ENCODE assay signal across 24 cellular contexts in the genomic region with DNA sequence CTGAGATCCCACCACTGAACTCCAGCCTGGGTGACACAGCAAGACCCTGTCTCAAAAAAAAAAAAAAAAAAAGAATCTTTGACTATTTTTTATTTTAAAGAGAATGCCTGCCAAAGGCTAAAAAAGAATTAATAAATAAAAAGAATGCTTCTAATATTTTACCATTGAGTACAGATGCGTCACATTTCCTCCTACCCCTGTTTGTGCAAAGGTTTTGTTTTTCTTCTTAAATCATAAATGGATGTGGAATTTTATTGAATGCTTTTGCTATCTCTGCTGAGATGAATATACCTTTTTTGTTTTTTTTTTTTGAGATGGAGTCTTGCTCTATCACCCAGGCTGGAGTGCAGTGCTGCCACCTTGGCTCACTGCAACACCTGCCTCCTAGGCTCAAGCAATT. TPM values are rescaled to one million over a fixed set of nuclear protein-coding genes. Genes with fewer than 3 reads are reported as not detected.
A peak's percentile ranks its signal among the peaks of the same experiment; 100 is the strongest.
DNase-seq lines count a peak whose midpoint lies in the region; ATAC-seq and TF ChIP-seq lines count a peak whose summit lies in the region.
"Had no signal": no experiment of that assay in that cellular context is flagged by ENCODE, and none has a peak within 500 bp of the region (broad histone marks: within the 10 kb centered on the region; RNA-seq: fewer than 3 reads in every experiment).

No MANE protein-coding gene starts in this region.

- H3K36me3 Mint-ChIP-seq in activated naive CD4-positive, alpha-beta T cell treated with anti-CD3 and anti-CD28 coated beads, Interleukin-2, amount 50 U/mL, for 72 hours = no peaks in the 10 kb centered on the region
- H3K36me3 Mint-ChIP-seq: CD4-positive, alpha-beta memory T cell; CD4-positive, CD25-positive, alpha-beta regulatory T cell had no signal

- peak; percentile 35 for DNase-seq in EH (ENCODE audit: low read depth)
- DNase-seq in IMR-90 = peak; percentile 20
- DNase-seq in iris pigment epithelial cell (ENCODE audit: low read depth) = peak; percentile 35
- peak; percentile 17 for DNase-seq in pulmonary artery endothelial cell (ENCODE audit: low read depth, low spot score)
- no peak for DNase-seq in NCI-H2227 treated with DMSO at 0.1 percent for 48 hours (lab: John Stamatoyannopoulos, UW)
- no peak for DNase-seq in activated naive CD4-positive, alpha-beta T cell treated with anti-CD3 and anti-CD28 coated beads, Interleukin-2, amount 50 U/mL, for 72 hours (ENCODE audit: low spot score in 2 of 2)
- no peak for DNase-seq in ACHN
- DNase-seq: 8988T; BE2C; C1 segment of cervical spinal cord; CD4-positive, alpha-beta memory T cell; CD4-positive, CD25-positive, alpha-beta regulatory T cell; CD8-positive, alpha-beta memory T cell; COR-L47; DMS 273 treated with DMSO at 0.1 percent for 48 hours; DMS153; DMS53; DMS79; DND-41; GDM1 had no signal

- ATAC-seq in IMR-90 (ENCODE audit: low read depth) = no peak
- ATAC-seq in activated naive CD4-positive, alpha-beta T cell treated with anti-CD3 and anti-CD28 coated beads, Interleukin-2, amount 50 U/mL, for 72 hours = no peak
- ATAC-seq in GM21423 (IDR thresholded peaks at IDR 0.05; ENCODE audit: unreplicated experiment) = no peak
- ATAC-seq: GM12878 had no signal

- H3K79me1 ChIP-seq in IMR-90 (ENCODE audit: low read depth in 1 of 2, low read length in 2 of 2) = peaks cover 13 to 53% of the 10 kb centered on the region in 2 experiments; a peak in 3 of 4 replicates

- no peak overlapping the region for H2AFZ ChIP-seq in IMR-90 (replicated peaks; ENCODE audit: low read length, poor library complexity)

- intact Hi-C loops in IMR-90 (cut with micrococcal nuclease) = no loop called here

- H4K8ac ChIP-seq in IMR-90 (ENCODE audit: low read depth in 2 of 2, low read length in 2 of 2) = no peak overlapping the region

- H3K9me3 Mint-ChIP-seq in activated naive CD4-positive, alpha-beta T cell treated with anti-CD3 and anti-CD28 coated beads, Interleukin-2, amount 50 U/mL, for 72 hours = no peaks in the 10 kb centered on the region
- H3K9me3 Mint-ChIP-seq: CD14-positive monocyte; CD4-positive, alpha-beta memory T cell; CD8-positive, alpha-beta memory T cell had no signal

- no peak overlapping the region for H3K4me2 ChIP-seq in IMR-90 (ENCODE audit: low read depth, low read length)
- H3K4me2 ChIP-seq: BLaER1 had no signal

- no TSS peak for BruUV-seq in IMR-90 (replicated peaks; lab: Mats Ljungman, UMichigan)

- H2AK9ac ChIP-seq in IMR-90 (replicated peaks; ENCODE audit: low read depth, low read length, poor library complexity) = no peak overlapping the region

- TF ChIP-seq RAD21 in IMR-90 (IDR thresholded peaks at IDR 0.05; ENCODE audit: low read length) = no peak

- H3K36me3 ChIP-seq in IMR-90 (ENCODE audit: control insufficient read depth, insufficient read depth, low read length) = peaks cover 20% of the 10 kb centered on the region
- H3K36me3 ChIP-seq: BE2C, BLaER1 had no signal

- no peak for TF ChIP-seq CTCF in IMR-90 (conservative IDR thresholded peaks at IDR 0.05; ENCODE audit: low read depth, low read length)

- H3K27me3 ChIP-seq in IMR-90 (ENCODE audit: control insufficient read depth, insufficient read depth, low read length) = no peaks in the 10 kb centered on the region
- H3K27me3 ChIP-seq: BE2C, BLaER1 had no signal

- no peak overlapping the region for H3K9ac ChIP-seq in IMR-90 (ENCODE audit: low read depth, low read length)
- H3K9ac ChIP-seq: BLaER1 had no signal

- no peak overlapping the region for H2AK5ac ChIP-seq in IMR-90 (ENCODE audit: low read depth, low read length)

- H3K27ac ChIP-seq in IMR-90 (ENCODE audit: insufficient read depth, low read length) = no peak overlapping the region
- H3K27ac ChIP-seq: BLaER1 had no signal

- no peak overlapping the region for H3K18ac ChIP-seq in IMR-90 (ENCODE audit: low read depth, low read length)

- H3K56ac ChIP-seq in IMR-90 (ENCODE audit: extremely low read depth, insufficient read depth, low read length) = no peak overlapping the region

- POLR2A ChIA-PET in IMR-90 (lab: Charles Lee; ENCODE audit: unreplicated experiment) = no interaction called here

- no peak overlapping the region for H2BK120ac ChIP-seq in IMR-90 (ENCODE audit: low read depth, low read length)

- no peak overlapping the region for H4K91ac ChIP-seq in IMR-90 (ENCODE audit: insufficient read depth, low read depth, low read length)

- no peak overlapping the region for H2BK15ac ChIP-seq in IMR-90 (ENCODE audit: low read depth, low read length)

- H4K5ac ChIP-seq in IMR-90 (ENCODE audit: low read depth, low read length) = no peak overlapping the region

- no peak overlapping the region for H3K4me3 ChIP-seq in IMR-90 (ENCODE audit: insufficient read depth, low read depth, low read length)
- H3K4me3 ChIP-seq: BLaER1, GM12878 had no signal

- H2BK20ac ChIP-seq in IMR-90 (ENCODE audit: low read depth, low read length) = no peak overlapping the region

- TF ChIP-seq POLR2A in IMR-90 (IDR thresholded peaks at IDR 0.05; ENCODE audit: low read depth, low read length) = no peak

- peaks cover 6% of the 10 kb centered on the region; the same call in 1 of the 2 replicates for H3K4me1 ChIP-seq in IMR-90 (ENCODE audit: control insufficient read depth, insufficient read depth, low read length)
- H3K4me1 ChIP-seq: BE2C, BLaER1 had no signal

- dilution Hi-C loops in IMR-90 (cut with HindIII; ENCODE audit: low sequenced_read_pairs, unreplicated experiment) = no loop called here

- H4K20me1 ChIP-seq in IMR-90 (ENCODE audit: insufficient read depth, low read length) = no peaks in the 10 kb centered on the region
- H4K20me1 ChIP-seq: BLaER1 had no signal

- in situ Hi-C loops in IMR-90 (cut with MboI; ENCODE audit: low sequenced_read_pairs) = no loop called here
- in situ Hi-C loops in ACHN (cut with HindIII; ENCODE audit: low pct_ligation_motif_present, low pct_unique_long_range_greater_than_20kb, low sequenced_read_pairs) = no loop called here

- H3K23ac ChIP-seq in IMR-90 (ENCODE audit: low read depth, low read length) = no peak overlapping the region

- H3K4ac ChIP-seq in IMR-90 (ENCODE audit: low read depth, low read length) = no peak overlapping the region

- H3K9me1 ChIP-seq in IMR-90 (ENCODE audit: insufficient read depth, low read length) = peaks cover 5% of the 10 kb centered on the region

- CTCF ChIA-PET in IMR-90 (lab: Yijun Ruan, JAX) = interaction anchor here (0.6 kb wide), 1 partner anchor 353 kb away, joined by 4 read pairs; no protein-coding TSS in a partner anchor

- no CpG with 5 or more reads among the region's 1 CpG for WGBS in IMR-90 (ENCODE audit: extremely low coverage in 2 of 2, insufficient read length in 1 of 2), 2 experiments

- no peak overlapping the region for H3K14ac ChIP-seq in IMR-90 (replicated peaks; ENCODE audit: low read depth, low read length)

- H3K9me3 ChIP-seq in IMR-90 (ENCODE audit: control insufficient read depth, insufficient read depth, low read length) = no peaks in the 10 kb centered on the region
- H3K9me3 ChIP-seq: BE2C, BLaER1 had no signal

- no peak overlapping the region for H2BK5ac ChIP-seq in IMR-90 (ENCODE audit: low read depth, low read length, poor library complexity, severe bottlenecking)

- H3K27ac Mint-ChIP-seq in activated naive CD4-positive, alpha-beta T cell treated with anti-CD3 and anti-CD28 coated beads, Interleukin-2, amount 50 U/mL, for 72 hours = no peak overlapping the region
- H3K27ac Mint-ChIP-seq: CD4-positive, alpha-beta memory T cell; CD4-positive, CD25-positive, alpha-beta regulatory T cell; CD8-positive, alpha-beta memory T cell had no signal

TF ChIP-seq in IMR-90, 13 proteins besides CTCF, POLR2A, EP300 and RAD21:
- no peak for TF ChIP-seq CEBPB (IDR thresholded peaks at IDR 0.05; ENCODE audit: low read depth, low read length)
- TF ChIP-seq BHLHE40 (IDR thresholded peaks at IDR 0.05; ENCODE audit: low read depth, low read length) = no peak
- no peak for TF ChIP-seq SMC3 (IDR thresholded peaks at IDR 0.05; ENCODE audit: low read depth, low read length)
- no peak for TF ChIP-seq RCOR1 (IDR thresholded peaks at IDR 0.05; ENCODE audit: insufficient replicate concordance, low read length)
- TF ChIP-seq, protein P1, sequence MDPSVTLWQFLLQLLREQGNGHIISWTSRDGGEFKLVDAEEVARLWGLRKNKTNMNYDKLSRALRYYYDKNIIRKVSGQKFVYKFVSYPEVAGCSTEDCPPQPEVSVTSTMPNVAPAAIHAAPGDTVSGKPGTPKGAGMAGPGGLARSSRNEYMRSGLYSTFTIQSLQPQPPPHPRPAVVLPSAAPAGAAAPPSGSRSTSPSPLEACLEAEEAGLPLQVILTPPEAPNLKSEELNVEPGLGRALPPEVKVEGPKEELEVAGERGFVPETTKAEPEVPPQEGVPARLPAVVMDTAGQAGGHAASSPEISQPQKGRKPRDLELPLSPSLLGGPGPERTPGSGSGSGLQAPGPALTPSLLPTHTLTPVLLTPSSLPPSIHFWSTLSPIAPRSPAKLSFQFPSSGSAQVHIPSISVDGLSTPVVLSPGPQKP (IDR thresholded peaks at IDR 0.05; ENCODE audit: borderline replicate concordance, low read depth, low read length) = no peak
- no peak for TF ChIP-seq MAZ (IDR thresholded peaks at IDR 0.05; ENCODE audit: borderline replicate concordance, low read depth, low read length)
- no peak for TF ChIP-seq MXI1 (IDR thresholded peaks at IDR 0.05; ENCODE audit: borderline replicate concordance, low read depth, low read length)
- no peak for TF ChIP-seq MAFK (IDR thresholded peaks at IDR 0.05; ENCODE audit: low read depth, low read length)
- no peak for TF ChIP-seq NFE2L2 (IDR thresholded peaks at IDR 0.05; ENCODE audit: low read depth, low read length)
- TF ChIP-seq, protein P2, sequence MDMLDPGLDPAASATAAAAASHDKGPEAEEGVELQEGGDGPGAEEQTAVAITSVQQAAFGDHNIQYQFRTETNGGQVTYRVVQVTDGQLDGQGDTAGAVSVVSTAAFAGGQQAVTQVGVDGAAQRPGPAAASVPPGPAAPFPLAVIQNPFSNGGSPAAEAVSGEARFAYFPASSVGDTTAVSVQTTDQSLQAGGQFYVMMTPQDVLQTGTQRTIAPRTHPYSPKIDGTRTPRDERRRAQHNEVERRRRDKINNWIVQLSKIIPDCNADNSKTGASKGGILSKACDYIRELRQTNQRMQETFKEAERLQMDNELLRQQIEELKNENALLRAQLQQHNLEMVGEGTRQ (IDR thresholded peaks at IDR 0.05; ENCODE audit: low read depth, low read length) = no peak
- no peak for TF ChIP-seq CHD1 (IDR thresholded peaks at IDR 0.05; ENCODE audit: low read depth, low read length)
- no peak for TF ChIP-seq FOS (IDR thresholded peaks at IDR 0.05; ENCODE audit: low read depth, low read length)
- TF ChIP-seq RFX5 (IDR thresholded peaks at IDR 0.05; ENCODE audit: low read depth, low read length) = no peak

RNA-seq across cellular contexts. Expression of a gene that starts 22.8 kb away (rescaled TPM):
- 103 and 119 TPM in 2 replicates for total RNA-seq in IMR-90 (2012; rRNA removed)
- polyA plus RNA-seq in IMR-90 (2012; rRNA removed) = 48.8 and 53.2 TPM in 2 replicates
- polyA plus RNA-seq in IMR-90 (2012; cell fraction: cytosol; rRNA removed) = 55.0 and 65.2 TPM in 2 replicates
- 16.5 and 30.7 TPM in 2 replicates for polyA plus RNA-seq in IMR-90 (2012; cell fraction: nucleus; rRNA removed; ENCODE audit: low replicate concordance)
- total RNA-seq in pulmonary artery endothelial cell = 36.2 and 61.7 TPM in 2 replicates
- 1 to 10 TPM in 1 of 2 donors, under 1 TPM in 1; 0.27 to 1.9 TPM for total RNA-seq in activated naive CD4-positive, alpha-beta T cell treated with anti-CD3 and anti-CD28 coated beads, Interleukin-2, amount 50 U/mL, for 72 hours

Comparison
In these comparisons a context has a peak if more than half of its experiments do, and no peak if none do; other contexts are left out.
1. DNase-seq: peak in EH (single experiment), IMR-90 (single experiment), iris pigment epithelial cell (single experiment) and pulmonary artery endothelial cell (single experiment); none in NCI-H2227 treated with DMSO at 0.1 percent for 48 hours (single experiment), activated naive CD4-positive, alpha-beta T cell treated with anti-CD3 and anti-CD28 coated beads, Interleukin-2, amount 50 U/mL, for 72 hours (0 of 2) and ACHN (single experiment).
2. RNA of a gene that starts 22.8 kb away (total RNA-seq): 103 to 119 TPM in IMR-90 and 36.2 to 61.7 TPM in pulmonary artery endothelial cell; 0.27 to 1.9 TPM in activated naive CD4-positive, alpha-beta T cell treated with anti-CD3 and anti-CD28 coated beads, Interleukin-2, amount 50 U/mL, for 72 hours; every median in the first group is over 10 times any median in the second.